Comparison of ENCODE assay signal across 8 cellular contexts in the genomic region with DNA sequence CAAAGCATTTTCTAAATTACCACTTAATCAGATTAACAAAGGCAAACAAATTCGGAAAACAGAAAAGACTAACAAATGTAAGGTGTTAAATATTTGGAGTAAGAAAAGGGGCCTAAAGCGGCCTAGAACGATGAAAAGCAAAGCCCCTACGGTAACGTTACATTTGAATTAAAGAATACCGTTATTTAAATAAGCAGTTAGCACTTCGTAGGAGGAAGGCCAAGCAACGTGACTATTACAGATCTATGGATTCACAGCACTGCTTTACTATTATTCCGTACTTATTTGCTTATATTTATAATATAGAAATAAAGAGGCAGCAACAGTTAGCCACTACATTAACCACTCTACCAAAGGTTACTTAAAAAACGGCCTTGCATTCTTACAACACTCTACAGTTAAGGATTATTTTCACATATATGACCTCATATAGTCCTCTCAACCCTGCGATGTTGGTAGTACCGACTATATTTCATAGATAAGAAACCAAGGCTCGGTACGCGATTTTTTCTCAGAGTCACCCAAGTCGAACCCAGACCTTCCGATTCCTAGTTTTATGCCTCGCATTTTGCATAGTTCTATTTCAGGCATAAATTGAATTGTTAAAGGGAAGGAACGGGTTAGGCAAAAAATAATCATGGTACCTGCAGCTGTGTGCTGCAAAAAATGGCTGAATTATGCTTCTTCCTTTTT. TPM values are rescaled to one million over a fixed set of nuclear protein-coding genes. Genes with fewer than 3 reads are reported as not detected.
DNase-seq lines count a peak whose midpoint lies in the region; ATAC-seq and TF ChIP-seq lines count a peak whose summit lies in the region.

No MANE protein-coding gene starts in this region.

- no peaks in the 10 kb centered on the region for H3K27me3 ChIP-seq in SJSA1 (replicated peaks)

- no peaks in the 10 kb centered on the region for H3K9me3 Mint-ChIP-seq in stimulated activated naive CD8-positive, alpha-beta T cell treated with anti-CD3 and anti-CD28 coated beads, Interleukin-15, Interleukin-2, amounts not matched to agents 100 ng/mL and 50 ng/mL, for 24 hours
- no peaks in the 10 kb centered on the region for H3K9me3 Mint-ChIP-seq in neural crest cell

- H3K4me3 Mint-ChIP-seq in stimulated activated naive CD8-positive, alpha-beta T cell treated with anti-CD3 and anti-CD28 coated beads, Interleukin-15, Interleukin-2, amounts not matched to agents 100 ng/mL and 50 ng/mL, for 24 hours: peak overlapping the region; percentile 92
- H3K4me3 Mint-ChIP-seq in neural crest cell: peak overlapping the region; percentile 86

- H3K9me3 ChIP-seq in SJSA1 (replicated peaks): no peaks in the 10 kb centered on the region

- peaks cover 14% of the 10 kb centered on the region for H3K36me3 Mint-ChIP-seq in stimulated activated naive CD8-positive, alpha-beta T cell treated with anti-CD3 and anti-CD28 coated beads, Interleukin-15, Interleukin-2, amounts not matched to agents 100 ng/mL and 50 ng/mL, for 24 hours (ENCODE audit: low read depth)
- H3K36me3 Mint-ChIP-seq in neural crest cell (ENCODE audit: low read depth): peaks cover 6% of the 10 kb centered on the region

- TF ChIP-seq CTCF in epithelial cell of proximal tubule (conservative IDR thresholded peaks at IDR 0.05; ENCODE audit: low read depth, low read length) (no peak), neural crest cell (conservative IDR thresholded peaks at IDR 0.05) (no peak)

- ATAC-seq in stimulated activated naive CD8-positive, alpha-beta T cell treated with anti-CD3 and anti-CD28 coated beads, Interleukin-15, Interleukin-2, amounts not matched to agents 100 U/mL and 50 U/mL, for 24 hours: no peak

- no peaks in the 10 kb centered on the region for H3K27me3 Mint-ChIP-seq in stimulated activated naive CD8-positive, alpha-beta T cell treated with anti-CD3 and anti-CD28 coated beads, Interleukin-15, Interleukin-2, amounts not matched to agents 100 ng/mL and 50 ng/mL, for 24 hours
- no peaks in the 10 kb centered on the region for H3K27me3 Mint-ChIP-seq in neural crest cell (ENCODE audit: low read depth)

- H3K27ac Mint-ChIP-seq in stimulated activated naive CD8-positive, alpha-beta T cell treated with anti-CD3 and anti-CD28 coated beads, Interleukin-15, Interleukin-2, amounts not matched to agents 100 ng/mL and 50 ng/mL, for 24 hours: peak overlapping the region; percentile 80
- H3K27ac Mint-ChIP-seq in neural crest cell (ENCODE audit: unreplicated experiment): peak overlapping the region; percentile 92

- peaks cover 5% of the 10 kb centered on the region for H3K4me1 ChIP-seq in SJSA1 (replicated peaks)

- H3K4me1 Mint-ChIP-seq in stimulated activated naive CD8-positive, alpha-beta T cell treated with anti-CD3 and anti-CD28 coated beads, Interleukin-15, Interleukin-2, amounts not matched to agents 100 ng/mL and 50 ng/mL, for 24 hours (ENCODE audit: low read depth): peaks cover 40% of the 10 kb centered on the region
- H3K4me1 Mint-ChIP-seq in neural crest cell: peaks cover 32% of the 10 kb centered on the region

- DNase-seq in stimulated activated naive CD8-positive, alpha-beta T cell treated with anti-CD3 and anti-CD28 coated beads, Interleukin-15, Interleukin-2, amounts not matched to agents 100 U/mL and 50 U/mL, for 24 hours: no peak
- DNase-seq in SJSA1 (ENCODE audit: low read depth in 1 of 2, low spot score in 2 of 2) (peak in 1 of 2 experiments; percentile 13), epithelial cell of proximal tubule (ENCODE audit: low read depth) (no peak), neural crest cell (ENCODE audit: low read depth, low spot score) (no peak), hippocampal formation (lab: John Stamatoyannopoulos, UW) (no peak), COLO668 (lab: John Stamatoyannopoulos, UW; ENCODE audit: unreplicated experiment) (no peak), activated gamma-delta T cell (lab: John Stamatoyannopoulos, UW) (no peak)

- H3K4me3 ChIP-seq in SJSA1: peak overlapping the region; percentile 89
- H3K4me3 ChIP-seq in epithelial cell of proximal tubule (ENCODE audit: low read depth, low read length): peak overlapping the region; percentile 72

- peaks cover 4% of the 10 kb centered on the region; the same call in 1 of the 2 replicates for H3K36me3 ChIP-seq in SJSA1

- peak overlapping the region; percentile 65 for H3K27ac ChIP-seq in SJSA1

RNA-seq across cellular contexts. Expression of gene KLHL15, which starts 2.9 kb away (rescaled TPM):
- 9.4 and 12.8 TPM in 2 replicates for total RNA-seq in SJSA1 (2014; rRNA removed; shearing (Covaris generic))
- 3.4 and 4.9 TPM in 2 replicates for total RNA-seq in epithelial cell of proximal tubule
- 16.5 and 17.1 TPM in 2 replicates for total RNA-seq in neural crest cell

RNA-seq across cellular contexts. Expression of gene EIF2S3, which starts 30.6 kb away (rescaled TPM):
- total RNA-seq in SJSA1 (2014; rRNA removed; shearing (Covaris generic)): 100 and 162 TPM in 2 replicates
- total RNA-seq in epithelial cell of proximal tubule (92.7 and 214 TPM in 2 replicates), neural crest cell (426 and 440 TPM in 2 replicates)
